In genomic region chr17:4162775-4163498, GRCh38 we compare ENCODE assay signal across 1 cellular context.
TF ChIP-seq lines count a peak whose summit lies in the region.

No MANE protein-coding gene starts in this region.

TF ChIP-seq in HepG2, 621 proteins besides CTCF, POLR2A, EP300 and RAD21:
- TF ChIP-seq TCF7L2 (IDR thresholded peaks at IDR 0.05; ENCODE audit: low read depth, low read length) (no peak), ZNF768 (CRISPR knock-in tag; IDR thresholded peaks at IDR 0.05) (no peak), ZNF446 (CRISPR knock-in tag; IDR thresholded peaks at IDR 0.05) (no peak), SRSF1 (optimal IDR thresholded peaks at IDR 0.05; ENCODE audit: low read depth, low read length) (no peak), ZNF34 (CRISPR knock-in tag; IDR thresholded peaks at IDR 0.05; ENCODE audit: borderline replicate concordance) (no peak), THYN1 (CRISPR knock-in tag; IDR thresholded peaks at IDR 0.05; ENCODE audit: borderline replicate concordance, low read depth) (no peak), REST (IDR thresholded peaks at IDR 0.05; ENCODE audit: borderline replicate concordance in 1 of 2, low read depth in 1 of 2, low read length in 2 of 2) (no peak), ZNF652 (CRISPR knock-in tag; IDR thresholded peaks at IDR 0.05; ENCODE audit: borderline replicate concordance, low read depth) (no peak), HMGA1 (CRISPR knock-in tag; conservative IDR thresholded peaks at IDR 0.05) (no peak)
TF ChIP-seq in HepG2: peak in this region for 0.
